In the genomic region with DNA sequence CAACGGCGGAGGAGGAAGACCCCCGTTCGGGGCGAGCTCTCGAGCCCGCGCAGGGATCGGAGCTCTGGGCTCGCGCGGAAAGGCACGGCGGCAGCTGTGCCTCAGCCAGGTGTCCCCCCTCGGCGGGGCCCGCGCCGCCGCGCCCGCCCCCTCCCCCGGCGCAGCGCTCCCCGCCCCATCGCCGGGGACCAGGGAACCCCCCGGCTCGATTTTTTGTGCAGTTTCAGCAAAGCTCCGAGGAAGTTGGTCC, we compare ENCODE assay signal across 7 cellular contexts.
DNase-seq lines count a peak whose midpoint lies in the region; ATAC-seq, FAIRE-seq and TF ChIP-seq lines count a peak whose summit lies in the region.

No MANE protein-coding gene starts in this region.

- no peak for TF ChIP-seq RAD21 in GM12878 (IDR thresholded peaks at IDR 0.05; ENCODE audit: insufficient read depth, low read depth, low read length)

- peak overlapping the region; percentile 65; the same call in 1 of the 2 replicates for H2AFZ ChIP-seq in GM12878 (ENCODE audit: control insufficient read depth, low read depth, low read length)

- SMC1A ChIA-PET in GM12878 (lab: Charles Lee; ENCODE audit: uncharacterized antibody, unreplicated experiment) = interaction anchor here (1.1 to 3.4 kb wide), 3 partner anchors 40 to 122 kb away, joined by 3 to 14 read pairs (median 8); no protein-coding TSS in a partner anchor

- CTCF ChIA-PET in GM12878 (lab: Yijun Ruan, JAX) = no interaction called here

- peak overlapping the region; percentile 51 for H3K9ac ChIP-seq in GM12878 (ENCODE audit: control insufficient read depth, insufficient read depth, low read length)

- H3K27ac ChIP-seq in GM12878 (ENCODE audit: control insufficient read depth, insufficient read depth) = no peak overlapping the region
- peak overlapping the region; percentile 98 to 100 (median 99) for H3K27ac ChIP-seq in right lobe of liver
- peak overlapping the region; percentile 96 for H3K27ac ChIP-seq in upper lobe of right lung

- WGBS in GM12878 (ENCODE audit: insufficient coverage, insufficient replicate concordance, low lambda C conversion rate, missing lambda C conversion rate) = under 1% methylated on average over 19 of the region's 31 CpGs
- 0% methylated on average over 2 of the region's 31 CpGs for WGBS in right lobe of liver (ENCODE audit: insufficient coverage, low coverage, low lambda C conversion rate, missing lambda C conversion rate)

- RAD21 ChIA-PET in GM12878 (lab: Charles Lee; ENCODE audit: unreplicated experiment) = interaction anchor here (1.1 to 1.3 kb wide), 3 partner anchors 41 to 787 kb away, joined by 3 to 4 read pairs (median 3); partner anchors contain the start of gene TRIM13

- peaks cover 2% of the 10 kb centered on the region; the same call in 1 of the 3 replicates for H3K9me3 ChIP-seq in GM12878 (replicated peaks; ENCODE audit: control insufficient read depth, insufficient read depth, low read length)
- H3K9me3 ChIP-seq in right lobe of liver = no peaks in the 10 kb centered on the region
- H3K9me3 ChIP-seq in upper lobe of right lung = no peaks in the 10 kb centered on the region

- FAIRE-seq in GM12878 (lab: Jason Lieb, UNC) = no peak

- TF ChIP-seq CTCF in GM12878 (IDR thresholded peaks at IDR 0.05 in 2 of 3, conservative IDR thresholded peaks at IDR 0.05 in 1 of 3; ENCODE audit: control insufficient read depth in 2 of 3, extremely low read depth in 1 of 3, insufficient read depth in 1 of 3, low read depth in 3 of 3, low read length in 3 of 3) (no peak), right lobe of liver (IDR thresholded peaks at IDR 0.05) (no peak), upper lobe of right lung (IDR thresholded peaks at IDR 0.05) (no peak)

- H3K4me2 ChIP-seq in GM12878 (ENCODE audit: control insufficient read depth, insufficient read depth) = peak overlapping the region; percentile 97

- POLR2A ChIA-PET in GM12878 (lab: Charles Lee) = interaction anchor here (0.7 to 0.9 kb wide), 2 partner anchors 44 to 49 kb away, joined by 3 to 4 read pairs; no protein-coding TSS in a partner anchor

- DNase-seq in GM12878 (ENCODE audit: low read depth, low spot score) (no peak), right lobe of liver (no peak), upper lobe of right lung (no peak), hippocampal formation (lab: John Stamatoyannopoulos, UW) (no peak), NCI-H526 treated with DMSO at 0.1 percent for 48 hours (lab: John Stamatoyannopoulos, UW) (no peak)

- H3K36me3 ChIP-seq in GM12878 (ENCODE audit: control insufficient read depth in 2 of 2, insufficient read depth in 2 of 2, low read length in 1 of 2) = no peaks in the 10 kb centered on the region
- no peaks in the 10 kb centered on the region for H3K36me3 ChIP-seq in right lobe of liver
- H3K36me3 ChIP-seq in upper lobe of right lung = no peaks in the 10 kb centered on the region

- no peaks in the 10 kb centered on the region for H3K79me2 ChIP-seq in GM12878 (ENCODE audit: control insufficient read depth, insufficient read depth, low read length)

- in situ Hi-C loops in GM12878 (cut with MboI) = no loop called here

- intact Hi-C loops in GM12878 (cut with micrococcal nuclease; ENCODE audit: unreplicated experiment) = loop anchor here (1.0 to 5.0 kb wide), 4 partner anchors 43 to 787 kb away; partner anchors contain the start of gene TRIM13
- intact Hi-C loops in right lobe of liver (cut with DNase I) = no loop called here
- intact Hi-C loops in upper lobe of right lung (cut with DNase I) = no loop called here

- TF ChIP-seq POLR2A in GM12878 (IDR thresholded peaks at IDR 0.05; ENCODE audit: low read depth, low read length) (no peak), right lobe of liver (IDR thresholded peaks at IDR 0.05) (no peak)

- H4K20me1 ChIP-seq in GM12878 (ENCODE audit: control insufficient read depth, insufficient read depth) = no peaks in the 10 kb centered on the region

- H3K27me3 ChIP-seq in GM12878 (replicated peaks in 1 of 2; ENCODE audit: control insufficient read depth in 2 of 2, insufficient read depth in 2 of 2, low read length in 1 of 2) (peaks cover 11% of the 10 kb centered on the region in 2 experiments), right lobe of liver (peaks cover 0 to 18% of the 10 kb centered on the region in 2 donors), upper lobe of right lung (peaks cover 22% of the 10 kb centered on the region)

- no TSS peak for BruUV-seq in GM12878 (replicated peaks; lab: Mats Ljungman, UMichigan)

- ATAC-seq in GM19395 (IDR thresholded peaks at IDR 0.05; ENCODE audit: unreplicated experiment) = peak; percentile 4
- peak; percentile 9 for ATAC-seq in HG03280 (IDR thresholded peaks at IDR 0.05; ENCODE audit: unreplicated experiment)
- ATAC-seq in GM12878 = peak; percentile 11
- ATAC-seq in right lobe of liver = peak in 1 of 4 donors; percentile 3
- no peak for ATAC-seq in upper lobe of right lung

- no peak for TF ChIP-seq EP300 in GM12878 (IDR thresholded peaks at IDR 0.05; ENCODE audit: borderline replicate concordance in 1 of 2, control insufficient read depth in 1 of 2, low read depth in 2 of 2, low read length in 2 of 2)

- peak overlapping the region; percentile 78 for H3K4me3 ChIP-seq in GM12878
- peak overlapping the region; percentile 79 to 98 (median 89) for H3K4me3 ChIP-seq in right lobe of liver
- peak overlapping the region; percentile 71 for H3K4me3 ChIP-seq in upper lobe of right lung

- H3K4me1 ChIP-seq in GM12878 (ENCODE audit: control insufficient read depth, insufficient read depth, low read length) (peaks cover 40% of the 10 kb centered on the region), right lobe of liver (peaks cover 0 to 36% (median 6%) of the 10 kb centered on the region in 4 donors), upper lobe of right lung (peaks cover 33% of the 10 kb centered on the region)

TF ChIP-seq in GM12878, 131 proteins besides CTCF, POLR2A, EP300 and RAD21:
- TF ChIP-seq BCL3 (IDR thresholded peaks at IDR 0.05; ENCODE audit: borderline replicate concordance, insufficient read depth, low read depth, low read length, poor library complexity, severe bottlenecking) (no peak), RUNX3 (IDR thresholded peaks at IDR 0.05; ENCODE audit: low read length) (0 out of 2 replicates have a peak, but pooled peaks have one; percentile 2)
